ENCODE assay signal across 10 cellular contexts in genomic region chr2:156800781-156801366, GRCh38.
A peak's percentile ranks its signal among the peaks of the same experiment; 100 is the strongest.
DNase-seq lines count a peak whose midpoint lies in the region; ATAC-seq, FAIRE-seq and TF ChIP-seq lines count a peak whose summit lies in the region.
"Had no signal": no experiment of that assay in that cellular context is flagged by ENCODE, and none has a peak within 500 bp of the region (broad histone marks: within the 10 kb centered on the region; RNA-seq: fewer than 3 reads in every experiment).

No MANE protein-coding gene starts in this region.

- H3K9me3 ChIP-seq in WERI-Rb-1 (ENCODE audit: severe bottlenecking) (no peaks in the 10 kb centered on the region), OCI-LY7 (ENCODE audit: low read length) (no peaks in the 10 kb centered on the region)

- H3K36me3 ChIP-seq in WERI-Rb-1 (no peaks in the 10 kb centered on the region), OCI-LY7 (ENCODE audit: insufficient read depth, low read length) (no peaks in the 10 kb centered on the region)

- no peak overlapping the region for H3K4me2 ChIP-seq in OCI-LY7 (ENCODE audit: low read length)

- TF ChIP-seq CTCF in WERI-Rb-1 (IDR thresholded peaks at IDR 0.05; ENCODE audit: low read depth, low read length): no peak
- TF ChIP-seq CTCF in OCI-LY7 (conservative IDR thresholded peaks at IDR 0.05; ENCODE audit: low read length): no peak

- H2AFZ ChIP-seq in OCI-LY7 (ENCODE audit: low read length): no peak overlapping the region

- intact Hi-C loops in posterior vena cava (cut with DNase I): no loop called here
- intact Hi-C loops in OCI-LY7 (cut with micrococcal nuclease; ENCODE audit: unreplicated experiment): no loop called here

- H3K4me1 ChIP-seq in OCI-LY7 (ENCODE audit: insufficient read depth, low read length, poor library complexity, severe bottlenecking): no peaks in the 10 kb centered on the region

- no peaks in the 10 kb centered on the region for H4K20me1 ChIP-seq in OCI-LY7 (ENCODE audit: insufficient read depth, low read length)

- CTCF ChIA-PET in OCI-LY7 (lab: Charles Lee; ENCODE audit: unreplicated experiment): no interaction called here

- no peaks in the 10 kb centered on the region for H3K27me3 ChIP-seq in WERI-Rb-1 (ENCODE audit: insufficient read depth, low read depth, severe bottlenecking)

- no peaks in the 10 kb centered on the region for H3K9me2 ChIP-seq in OCI-LY7 (ENCODE audit: insufficient read depth, low read length)

- no peak for ATAC-seq in GM19455 (IDR thresholded peaks at IDR 0.05; ENCODE audit: unreplicated experiment)

- H3K79me2 ChIP-seq in OCI-LY7 (ENCODE audit: insufficient read depth, low read depth, low read length): no peaks in the 10 kb centered on the region

- POLR2A ChIA-PET in OCI-LY7 (lab: Charles Lee): interaction anchor here (1.0 to 1.4 kb wide), 2 partner anchors 27 to 380 kb away, joined by 3 to 4 read pairs; no protein-coding TSS in a partner anchor

- TF ChIP-seq POLR2A in GM12891 (IDR thresholded peaks at IDR 0.05; ENCODE audit: low read depth, low read length): no peak

- BruUV-seq in OCI-LY7 (replicated peaks; lab: Mats Ljungman, UMichigan): no TSS peak

- H3K4me3 ChIP-seq in WERI-Rb-1 (ENCODE audit: low read depth, low read length) (peak overlapping the region; percentile 45), OCI-LY7 (ENCODE audit: low read depth, low read length, poor library complexity, severe bottlenecking) (no peak overlapping the region)

- DNase-seq in DMS53 (lab: John Stamatoyannopoulos, UW) (peak; percentile 85), NCI-H146 (lab: John Stamatoyannopoulos, UW) (peak; percentile 47), WERI-Rb-1 (no peak), GM12891 (ENCODE audit: insufficient read length, low spot score) (no peak), posterior vena cava (ENCODE audit: low spot score) (no peak), OCI-LY7 (ENCODE audit: low spot score) (no peak)
- DNase-seq: activated CD4-positive, alpha-beta T cell treated with anti-CD3 and anti-CD28 coated beads, Interleukin-2, amount 50 U/mL, for 4 hours; stimulated activated CD4-positive, alpha-beta T cell treated with anti-CD3 and anti-CD28 coated beads, Interleukin-15, amount 100 ng/mL, for 24 hours had no signal

- H3K27ac ChIP-seq in WERI-Rb-1: peak overlapping the region; percentile 71
- no peak overlapping the region for H3K27ac ChIP-seq in OCI-LY7 (ENCODE audit: low read depth, low read length, poor library complexity, severe bottlenecking)

- FAIRE-seq in islet of Langerhans (lab: Jason Lieb, UNC): peak; percentile 95
- FAIRE-seq in GM12891 (lab: Jason Lieb, UNC): no peak

TF ChIP-seq in GM12891, 5 proteins besides CTCF, POLR2A, EP300 and RAD21:
- TF ChIP-seq SPI1 (IDR thresholded peaks at IDR 0.05; ENCODE audit: low read depth, low read length) (no peak), POLR2AphosphoS5 (IDR thresholded peaks at IDR 0.05; ENCODE audit: low read depth, low read length) (no peak), POU2F2 (IDR thresholded peaks at IDR 0.05; ENCODE audit: low read depth, low read length) (no peak), PAX5 (IDR thresholded peaks at IDR 0.05; ENCODE audit: insufficient read depth, low read length, severe bottlenecking) (no peak)

Comparison
In these comparisons a context has a peak if more than half of its experiments do, and no peak if none do; other contexts are left out.
1. DNase-seq: peak in DMS53 (single experiment) and NCI-H146 (single experiment); none in WERI-Rb-1 (single experiment), GM12891 (single experiment), posterior vena cava (single experiment) and OCI-LY7 (single experiment).